20 cellular contexts compared by ENCODE assay signal in the genomic region with DNA sequence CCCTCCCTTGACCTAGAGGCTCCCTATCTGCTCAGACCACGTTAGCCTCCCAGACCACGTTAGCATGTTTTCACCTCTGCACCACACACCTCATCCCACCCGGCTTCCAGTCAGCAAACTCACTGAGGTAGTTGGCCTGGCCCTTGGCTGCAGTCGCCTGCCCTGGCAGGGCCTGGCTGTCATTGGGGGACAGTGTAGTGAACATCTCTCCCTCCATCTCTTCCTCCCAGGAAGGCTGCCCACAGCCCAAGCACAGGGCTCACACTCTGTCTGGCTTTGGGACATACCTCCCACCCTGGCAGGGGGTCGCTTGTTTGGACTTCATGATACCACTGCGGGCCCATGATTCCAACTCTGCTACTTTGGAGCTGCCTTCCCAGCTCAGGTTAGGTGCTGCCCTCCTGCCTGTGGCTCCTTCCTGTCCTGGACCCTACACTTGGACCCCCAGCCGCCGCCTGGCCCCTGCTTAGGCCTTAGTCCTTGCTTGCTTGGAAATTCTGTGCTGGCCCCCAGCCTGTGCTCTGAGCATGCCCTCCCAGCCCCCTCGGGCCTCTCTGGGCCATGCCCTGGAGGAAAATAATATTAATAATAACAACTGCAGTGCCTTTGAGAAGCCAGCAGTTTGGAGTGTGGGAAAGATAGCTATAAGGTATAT.
"Had no signal": no experiment of that assay in that cellular context is flagged by ENCODE, and none has a peak within 500 bp of the region (broad histone marks: within the 10 kb centered on the region; RNA-seq: fewer than 3 reads in every experiment).

No MANE protein-coding gene starts in this region.

- H3K4me3 ChIP-seq: hepatocyte, mucosa of descending colon, neural progenitor cell, ovary, prostate gland, SK-N-MC, suprapubic skin, upper lobe of left lung had no signal

- H2AFZ ChIP-seq: hepatocyte had no signal

- ATAC-seq: mucosa of descending colon; naive thymus-derived CD4-positive, alpha-beta T cell; stimulated activated naive CD8-positive, alpha-beta T cell treated with anti-CD3 and anti-CD28 coated beads, Interleukin-15, Interleukin-2, amounts not matched to agents 100 U/mL and 50 U/mL, for 24 hours had no signal

- H3K36me3 ChIP-seq: neural progenitor cell, ovary, prostate gland, suprapubic skin, upper lobe of left lung had no signal

- H3K4me2 ChIP-seq: hepatocyte, neural progenitor cell had no signal

- H3K4me1 ChIP-seq: upper lobe of left lung had no signal

- H3K27ac ChIP-seq: hepatocyte, neural progenitor cell, ovary, SK-N-MC, suprapubic skin, upper lobe of left lung had no signal

- DNase-seq: activated CD4-positive, alpha-beta memory T cell treated with anti-CD3 and anti-CD28 coated beads for 36 hours; activated CD4-positive, alpha-beta T cell treated with anti-CD3 and anti-CD28 coated beads for 48 hours; activated naive CD4-positive, alpha-beta T cell treated with anti-CD3 and anti-CD28 coated beads for 36 hours; activated T-cell treated with anti-CD3 and anti-CD28 coated beads, Interleukin-2, amount 50 U/mL, for 48 hours; cortex of kidney; erythroblast; foreskin fibroblast; mucosa of descending colon; naive thymus-derived CD4-positive, alpha-beta T cell; ovary; right cardiac atrium; stimulated activated CD4-positive, alpha-beta T cell treated with anti-CD3 and anti-CD28 coated beads, Interleukin-12 subunit alpha, Interleukin-12 subunit beta, amount 100 ng/mL, for 4 hours; stimulated activated CD4-positive, alpha-beta T cell treated with anti-CD3 and anti-CD28 coated beads, Interleukin-4, amount 100 ng/mL, for 4 hours; stimulated activated naive CD8-positive, alpha-beta T cell treated with anti-CD3 and anti-CD28 coated beads, Interleukin-15, Interleukin-2, amounts not matched to agents 100 U/mL and 50 U/mL, for 24 hours had no signal

- H3K4me3 Mint-ChIP-seq: activated CD4-positive, alpha-beta memory T cell treated with anti-CD3 and anti-CD28 coated beads for 36 hours; activated naive CD4-positive, alpha-beta T cell treated with anti-CD3 and anti-CD28 coated beads for 36 hours; naive thymus-derived CD4-positive, alpha-beta T cell; neural progenitor cell had no signal

- H3K27ac Mint-ChIP-seq: activated CD4-positive, alpha-beta memory T cell treated with anti-CD3 and anti-CD28 coated beads for 36 hours; activated naive CD4-positive, alpha-beta T cell treated with anti-CD3 and anti-CD28 coated beads for 36 hours; naive thymus-derived CD4-positive, alpha-beta T cell had no signal

- H3K9ac ChIP-seq: neural progenitor cell had no signal

- H3K36me3 Mint-ChIP-seq: activated CD4-positive, alpha-beta memory T cell treated with anti-CD3 and anti-CD28 coated beads for 36 hours; naive thymus-derived CD4-positive, alpha-beta T cell; neural progenitor cell had no signal

- H3K27me3 Mint-ChIP-seq: activated CD4-positive, alpha-beta memory T cell treated with anti-CD3 and anti-CD28 coated beads for 36 hours had no signal

- H3K9me3 ChIP-seq: mucosa of descending colon, ovary, prostate gland, suprapubic skin, upper lobe of left lung had no signal

- H3K9me3 Mint-ChIP-seq: activated CD4-positive, alpha-beta memory T cell treated with anti-CD3 and anti-CD28 coated beads for 36 hours; activated naive CD4-positive, alpha-beta T cell treated with anti-CD3 and anti-CD28 coated beads for 36 hours; naive thymus-derived CD4-positive, alpha-beta T cell; neural progenitor cell had no signal

- H3K4me1 Mint-ChIP-seq: naive thymus-derived CD4-positive, alpha-beta T cell had no signal

- H3K27me3 ChIP-seq: hepatocyte, neural progenitor cell, ovary, suprapubic skin, upper lobe of left lung had no signal
